In the genomic region with DNA sequence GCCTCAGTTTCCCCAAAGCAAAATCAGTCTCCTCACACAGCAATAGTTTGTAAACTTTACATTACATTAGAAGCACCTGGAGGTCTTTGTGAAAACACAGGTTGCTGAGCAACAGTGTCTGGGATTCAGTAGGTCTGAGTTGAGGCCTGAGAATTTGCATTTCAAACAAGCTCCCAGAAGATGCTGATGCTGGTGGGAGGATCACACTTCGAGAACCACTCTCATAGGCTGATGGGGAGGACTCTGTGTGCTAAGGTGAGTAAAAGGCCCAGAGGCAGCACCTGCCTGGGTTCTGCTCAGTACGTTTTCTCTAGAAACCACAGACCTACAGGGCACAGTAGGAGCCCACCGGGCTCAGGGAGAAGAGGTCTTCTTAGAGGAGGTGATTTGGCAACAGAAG, we compare ENCODE assay signal across 15 cellular contexts. TPM values are rescaled to one million over a fixed set of nuclear protein-coding genes. Genes with fewer than 3 reads are reported as not detected.
DNase-seq lines count a peak whose midpoint lies in the region; ATAC-seq and TF ChIP-seq lines count a peak whose summit lies in the region.
"Had no signal": no experiment of that assay in that cellular context is flagged by ENCODE, and none has a peak within 500 bp of the region (broad histone marks: within the 10 kb centered on the region; RNA-seq: fewer than 3 reads in every experiment).

No MANE protein-coding gene starts in this region.

- intact Hi-C loops in Right ventricle myocardium inferior (cut with DNase I) = no loop called here
- intact Hi-C loops in cardiac septum (cut with DNase I) = no loop called here

- H3K36me3 ChIP-seq in gastroesophageal sphincter = no peaks in the 10 kb centered on the region
- H3K36me3 ChIP-seq in neuronal stem cell (replicated peaks in 1 of 2; ENCODE audit: control insufficient read depth in 2 of 2, insufficient read depth in 2 of 2, low read length in 2 of 2) = no peaks in the 10 kb centered on the region
- H3K36me3 ChIP-seq: BLaER1 had no signal

- H3K4me1 ChIP-seq in gastroesophageal sphincter (no peaks in the 10 kb centered on the region), neuronal stem cell (ENCODE audit: control insufficient read depth in 2 of 2, insufficient read depth in 1 of 2, low read depth in 1 of 2, low read length in 2 of 2) (peaks cover 0 to 10% of the 10 kb centered on the region in 2 donors)
- H3K4me1 ChIP-seq: Caco-2 had no signal

- H3K4me3 ChIP-seq in gastroesophageal sphincter (no peak overlapping the region), neuronal stem cell (ENCODE audit: low read length in 2 of 2) (no peak overlapping the region)
- H3K4me3 ChIP-seq: BLaER1 had no signal

- H3K4me2 ChIP-seq in neuronal stem cell (ENCODE audit: insufficient read depth, low read length, poor library complexity, severe bottlenecking) = no peak overlapping the region

- no peak overlapping the region for H2BK5ac ChIP-seq in neuronal stem cell (ENCODE audit: low read length)

- no peaks in the 10 kb centered on the region for H3K4me1 Mint-ChIP-seq in stimulated activated memory B cell treated with anti-CD40 and anti-IgM and Interleukin-4, amounts not matched to agents 10 μg/mL and 1 μg/mL and 100 μg/mL, for 72 hours
- H3K4me1 Mint-ChIP-seq: CD8-positive, alpha-beta memory T cell had no signal

- no peaks in the 10 kb centered on the region for H3K9me3 ChIP-seq in gastroesophageal sphincter
- no peaks in the 10 kb centered on the region for H3K9me3 ChIP-seq in neuronal stem cell (replicated peaks in 1 of 2; ENCODE audit: control insufficient read depth in 2 of 2, insufficient read depth in 1 of 2, low read depth in 1 of 2, low read length in 2 of 2)
- H3K9me3 ChIP-seq: BLaER1, Caco-2 had no signal

- no peak overlapping the region for H2BK12ac ChIP-seq in neuronal stem cell (ENCODE audit: low read length)

- no peak overlapping the region for H3K23ac ChIP-seq in neuronal stem cell (ENCODE audit: low read depth, low read length, poor library complexity)

- H3K4me3 Mint-ChIP-seq in stimulated activated memory B cell treated with anti-CD40 and anti-IgM and Interleukin-4, amounts not matched to agents 10 μg/mL and 1 μg/mL and 100 μg/mL, for 72 hours = no peak overlapping the region
- H3K4me3 Mint-ChIP-seq: CD8-positive, alpha-beta memory T cell had no signal

- no peak overlapping the region for H3K27ac Mint-ChIP-seq in stimulated activated memory B cell treated with anti-CD40 and anti-IgM and Interleukin-4, amounts not matched to agents 10 μg/mL and 1 μg/mL and 100 μg/mL, for 72 hours
- H3K27ac Mint-ChIP-seq: CD8-positive, alpha-beta memory T cell had no signal

- H3K14ac ChIP-seq in neuronal stem cell (ENCODE audit: low read length) = no peak overlapping the region

- peaks cover 9% of the 10 kb centered on the region for H3K27me3 Mint-ChIP-seq in stimulated activated memory B cell treated with anti-CD40 and anti-IgM and Interleukin-4, amounts not matched to agents 10 μg/mL and 1 μg/mL and 100 μg/mL, for 72 hours

- H2BK120ac ChIP-seq in neuronal stem cell (ENCODE audit: low read depth, low read length) = no peak overlapping the region

- no peaks in the 10 kb centered on the region for H3K36me3 Mint-ChIP-seq in stimulated activated memory B cell treated with anti-CD40 and anti-IgM and Interleukin-4, amounts not matched to agents 10 μg/mL and 1 μg/mL and 100 μg/mL, for 72 hours
- H3K36me3 Mint-ChIP-seq: CD8-positive, alpha-beta memory T cell had no signal

- no peak overlapping the region for H3K18ac ChIP-seq in neuronal stem cell (ENCODE audit: low read length)

- WGBS in gastroesophageal sphincter (ENCODE audit: low coverage in 1 of 2), 2 donors = 100% methylated on average over 1 of the region's 3 CpGs; no CpG with 5 or more reads in 1 of the 2 donors
- WGBS in neuronal stem cell (ENCODE audit: extremely low coverage in 2 of 2, insufficient read length in 2 of 2, insufficient replicate concordance in 1 of 2), 2 donors = no CpG with 5 or more reads among the region's 3 CpGs

- H2AK5ac ChIP-seq in neuronal stem cell (ENCODE audit: low read depth, low read length) = no peak overlapping the region

- H3K27ac ChIP-seq in gastroesophageal sphincter (no peak overlapping the region), neuronal stem cell (replicated peaks; ENCODE audit: low read length) (no peak overlapping the region)
- H3K27ac ChIP-seq: 22Rv1, BLaER1 had no signal

- H3K79me1 ChIP-seq in neuronal stem cell (ENCODE audit: low read depth, low read length) = no peaks in the 10 kb centered on the region

- TF ChIP-seq EP300 in gastroesophageal sphincter (IDR thresholded peaks at IDR 0.05) = no peak

- no peak for DNase-seq in Right ventricle myocardium inferior (ENCODE audit: missing footprints)
- DNase-seq in cardiac septum (ENCODE audit: low spot score) = no peak
- no peak for DNase-seq in neuronal stem cell (ENCODE audit: low spot score)
- DNase-seq in glomerular visceral epithelial cell (ENCODE audit: extremely low spot score) = no peak
- no peak for DNase-seq in NCI-H226
- DNase-seq in stimulated activated CD4-positive, alpha-beta T cell treated with anti-CD3 and anti-CD28 coated beads, Interleukin-2, amount 100 ng/mL, for 48 hours = no peak
- DNase-seq: Caco-2; CD8-positive, alpha-beta memory T cell; DND-41; GDM1 had no signal

- TF ChIP-seq CTCF in gastroesophageal sphincter (IDR thresholded peaks at IDR 0.05) = no peak

- H2AFZ ChIP-seq in neuronal stem cell (ENCODE audit: low read length) = no peak overlapping the region

- no peak for TF ChIP-seq POLR2A in gastroesophageal sphincter (IDR thresholded peaks at IDR 0.05)

- H4K8ac ChIP-seq in neuronal stem cell (ENCODE audit: low read depth, low read length) = no peak overlapping the region

- H3K27me3 ChIP-seq in gastroesophageal sphincter (peaks cover 44% of the 10 kb centered on the region), neuronal stem cell (ENCODE audit: control insufficient read depth in 3 of 3, insufficient read depth in 3 of 3, low read depth in 1 of 3, low read length in 3 of 3) (peaks cover 0 to 46% (median 0%) of the 10 kb centered on the region in 3 experiments)
- H3K27me3 ChIP-seq: BLaER1 had no signal

- H2BK15ac ChIP-seq in neuronal stem cell (ENCODE audit: low read length) = peak overlapping the region; percentile 77

- no peak overlapping the region for H3K4ac ChIP-seq in neuronal stem cell (ENCODE audit: low read length)

- H3K9me3 Mint-ChIP-seq in stimulated activated memory B cell treated with anti-CD40 and anti-IgM and Interleukin-4, amounts not matched to agents 10 μg/mL and 1 μg/mL and 100 μg/mL, for 72 hours = peaks cover 2% of the 10 kb centered on the region
- H3K9me3 Mint-ChIP-seq: CD8-positive, alpha-beta memory T cell had no signal

- H3K9ac ChIP-seq in neuronal stem cell (ENCODE audit: low read depth, low read length, poor library complexity) = no peak overlapping the region
- H3K9ac ChIP-seq: BLaER1 had no signal

- H4K91ac ChIP-seq in neuronal stem cell (ENCODE audit: low read depth, low read length, poor library complexity) = no peak overlapping the region

- ATAC-seq in Right ventricle myocardium inferior (peak; percentile 31), gastroesophageal sphincter (peak; percentile 28)
- ATAC-seq in stimulated activated memory B cell treated with anti-CD40 and anti-IgM and Interleukin-4, amounts not matched to agents 10 μg/mL and 1 μg/mL and 100 μg/mL, for 72 hours = no peak

RNA-seq across cellular contexts. Expression of a gene that starts 24.6 kb away (rescaled TPM):
- total RNA-seq in Right ventricle myocardium inferior (13.6 TPM), cardiac septum (16.0 TPM), gastroesophageal sphincter (10 to 100 TPM; 20.9 to 33.6 (median 23.7) TPM)
- polyA plus RNA-seq in neuronal stem cell (2013, experiment 1 of 2) = 29.0 TPM
- 28.6 TPM for polyA plus RNA-seq in neuronal stem cell (2013, experiment 2 of 2)

RNA-seq across cellular contexts. Expression of a gene that starts 57.0 kb away (rescaled TPM):
- total RNA-seq in Right ventricle myocardium inferior (not detected), cardiac septum (0.19 TPM), gastroesophageal sphincter (not detected)
- 373 TPM for polyA plus RNA-seq in neuronal stem cell (2013, experiment 1 of 2)
- 381 TPM for polyA plus RNA-seq in neuronal stem cell (2013, experiment 2 of 2)
- total RNA-seq: CD8-positive, alpha-beta memory T cell; HT1080 had no signal
- polyA plus RNA-seq: CD8-positive, alpha-beta memory T cell had no signal
